ENCODE assay signal across 10 cellular contexts in genomic region chr1:216281757-216282156, GRCh38.
"Had no signal": no experiment of that assay in that cellular context is flagged by ENCODE, and none has a peak within 500 bp of the region (broad histone marks: within the 10 kb centered on the region; RNA-seq: fewer than 3 reads in every experiment).

No MANE protein-coding gene starts in this region.

- H2AFZ ChIP-seq: GM23248 had no signal

- H3K9me3 ChIP-seq: HAP-1 had no signal

- H3K4me3 ChIP-seq: GM23248, HAP-1, K562 had no signal

- DNase-seq: GM23248, GOT3, H7, HFFc6, KG1 had no signal

- H3K36me3 ChIP-seq: HAP-1 had no signal

- H3K27ac ChIP-seq: GM23248, HL-60 had no signal

- ATAC-seq: HCT116, HepG2, K562 had no signal

- H3K4me1 ChIP-seq: HAP-1 had no signal

- H3K9ac ChIP-seq: GM23248 had no signal
